ENCODE assay signal across 8 cellular contexts in genomic region chr14:23555533-23555881, GRCh38. TPM values are rescaled to one million over a fixed set of nuclear protein-coding genes. Genes with fewer than 3 reads are reported as not detected.
DNase-seq lines count a peak whose midpoint lies in the region; ATAC-seq and TF ChIP-seq lines count a peak whose summit lies in the region.

No MANE protein-coding gene starts in this region.

- H3K27me3 ChIP-seq in Panc1 (ENCODE audit: control insufficient read depth, insufficient read depth, low read length) (no peaks in the 10 kb centered on the region), esophagus muscularis mucosa (no peaks in the 10 kb centered on the region), prostate gland (replicated peaks; ENCODE audit: insufficient read depth) (no peaks in the 10 kb centered on the region)

- H3K4me3 ChIP-seq in GM12864 (ENCODE audit: low read depth, low read length), result peak overlapping the region; percentile 82
- peak overlapping the region; percentile 75 to 90 for H3K4me3 ChIP-seq in Panc1 (ENCODE audit: low read depth in 2 of 2, low read length in 2 of 2)
- H3K4me3 ChIP-seq in esophagus muscularis mucosa, result peak overlapping the region; percentile 73 to 92 (median 90)
- H3K4me3 ChIP-seq in prostate gland, result peak overlapping the region; percentile 71 to 84

- H3K9me3 ChIP-seq in Panc1 (ENCODE audit: control insufficient read depth, insufficient read depth, low read depth, low read length) (no peaks in the 10 kb centered on the region), esophagus muscularis mucosa (no peaks in the 10 kb centered on the region), prostate gland (no peaks in the 10 kb centered on the region)

- TF ChIP-seq EP300 in esophagus muscularis mucosa (IDR thresholded peaks at IDR 0.05), result no peak

- intact Hi-C loops in Panc1 (cut with micrococcal nuclease; ENCODE audit: unreplicated experiment) (loop anchor here (10.0 kb wide), 1 partner anchor 231 kb away; the partner anchor contains the start of gene PABPN1), esophagus muscularis mucosa (cut with DNase I) (loop anchor here (5.0 kb wide), 1 partner anchor 233 kb away; the partner anchor contains the start of gene PABPN1), prostate gland (cut with DNase I) (no loop called here)

- H3K27ac ChIP-seq in Panc1 (ENCODE audit: low read length) (peak overlapping the region; percentile 89; the same call in 1 of the 2 replicates), esophagus muscularis mucosa (replicated peaks in 1 of 4) (peak overlapping the region; percentile 93 to 98 (median 96)), prostate gland (peak overlapping the region; percentile 89 to 90)

- 6% methylated on average over 6 of the region's 14 CpGs for WGBS in esophagus muscularis mucosa
- 4% methylated on average over 7 of the region's 14 CpGs for WGBS in prostate gland

- in situ Hi-C loops in Panc1 (cut with HindIII; ENCODE audit: low pct_unique_long_range_greater_than_20kb, low sequenced_read_pairs), result no loop called here

- POLR2A ChIA-PET in Panc1 (lab: Charles Lee) (interaction anchor here (0.5 to 0.7 kb wide), 4 partner anchors 27 to 958 kb away, joined by 3 to 4 read pairs (median 4); partner anchors contain the start of gene ABHD4), GM10248 (lab: Yijun Ruan, JAX) (no interaction called here)

- CTCF ChIA-PET in Panc1 (lab: Charles Lee), result no interaction called here
- CTCF ChIA-PET in GM10248 (lab: Yijun Ruan, JAX), result interaction anchor here (1.0 to 15.7 kb wide), 3 partner anchors 13 to 75 kb away, joined by 4 to 497 read pairs (median 11); no protein-coding TSS in a partner anchor

- no peak for DNase-seq in GM12864 (ENCODE audit: low read depth)
- DNase-seq in Panc1 (ENCODE audit: low read depth, low spot score), result no peak
- no peak for DNase-seq in esophagus muscularis mucosa (ENCODE audit: extremely low spot score)
- DNase-seq in prostate gland (ENCODE audit: low spot score), result no peak
- no peak for DNase-seq in nucleus accumbens (lab: John Stamatoyannopoulos, UW)
- no peak for DNase-seq in EL
- no peak for DNase-seq in DMS53 treated with DMSO at 0.1 percent for 48 hours (lab: John Stamatoyannopoulos, UW; ENCODE audit: unreplicated experiment)
- no peak for DNase-seq in GM10248 (ENCODE audit: extremely low spot score)

- no peaks in the 10 kb centered on the region for H3K4me1 ChIP-seq in Panc1 (ENCODE audit: control insufficient read depth, insufficient read depth, low read length)
- peaks cover 25 to 47% (median 44%) of the 10 kb centered on the region in 4 donors for H3K4me1 ChIP-seq in esophagus muscularis mucosa
- H3K4me1 ChIP-seq in prostate gland (replicated peaks), result peaks cover 6% of the 10 kb centered on the region

- TF ChIP-seq CTCF in GM12864 (IDR thresholded peaks at IDR 0.05; ENCODE audit: low read depth, low read length, missing control alignments) (no peak), Panc1 (IDR thresholded peaks at IDR 0.05) (no peak), esophagus muscularis mucosa (IDR thresholded peaks at IDR 0.05) (no peak), prostate gland (IDR thresholded peaks at IDR 0.05) (no peak), GM10248 (IDR thresholded peaks at IDR 0.05; ENCODE audit: control extremely low read depth, extremely low read depth, low read depth, missing control alignments) (no peak)

- no TSS peak for BruUV-seq in Panc1 (replicated peaks; lab: Mats Ljungman, UMichigan)

- no peak for TF ChIP-seq POLR2A in esophagus muscularis mucosa (IDR thresholded peaks at IDR 0.05; ENCODE audit: low read depth)
- no peak for TF ChIP-seq POLR2A in prostate gland (IDR thresholded peaks at IDR 0.05)

- peak; percentile 29 for ATAC-seq in Panc1

- H3K36me3 ChIP-seq in Panc1 (ENCODE audit: control insufficient read depth, insufficient read depth, low read length) (peaks cover 8% of the 10 kb centered on the region; the same call in 1 of the 2 replicates), esophagus muscularis mucosa (peaks cover 0 to 23% (median 21%) of the 10 kb centered on the region in 4 donors), prostate gland (no peaks in the 10 kb centered on the region)

RNA-seq across cellular contexts. Expression of gene THTPA, which starts 0.6 kb away (rescaled TPM):
- total RNA-seq in Panc1 (2021; ENCODE audit: unreplicated experiment), result 13.3 TPM
- 5.1 TPM for polyA plus RNA-seq in Panc1 (2012; ENCODE audit: insufficient read length)
- total RNA-seq in esophagus muscularis mucosa, result 10 to 100 TPM; 18.3 to 20.0 (median 19.7) TPM
- 10 to 100 TPM; 22.5 to 45.4 TPM for total RNA-seq in prostate gland

RNA-seq across cellular contexts. Expression of gene ZFHX2, which starts 3.9 kb away (rescaled TPM):
- total RNA-seq in Panc1 (2021; ENCODE audit: unreplicated experiment) (2.4 TPM), esophagus muscularis mucosa (1 to 10 TPM in 3 of 4 donors, under 1 TPM in 1; 0.50 to 1.8 (median 1.2) TPM), prostate gland (1 to 10 TPM; 2.5 to 3.1 TPM)
- 4.5 TPM for polyA plus RNA-seq in Panc1 (2012; ENCODE audit: insufficient read length)

RNA-seq across cellular contexts. Expression of gene AP1G2, which starts 12.1 kb away (rescaled TPM):
- total RNA-seq in Panc1 (2021; ENCODE audit: unreplicated experiment) (61.6 TPM), esophagus muscularis mucosa (10 to 100 TPM; 15.9 to 30.2 (median 20.0) TPM), prostate gland (100 to 1,000 TPM in 1 of 2 donors, 10 to 100 TPM in 1; 95.3 to 134 TPM)
- polyA plus RNA-seq in Panc1 (2012; ENCODE audit: insufficient read length), result 42.1 TPM

RNA-seq across cellular contexts. Expression of gene JPH4, which starts 23.1 kb away (rescaled TPM):
- total RNA-seq in Panc1 (2021; ENCODE audit: unreplicated experiment) (0.05 TPM), esophagus muscularis mucosa (1 to 10 TPM in 3 of 4 donors, under 1 TPM in 1; 0.83 to 2.8 (median 2.0) TPM), prostate gland (10 to 100 TPM in 1 of 2 donors, 1 to 10 TPM in 1; 8.5 to 17.8 TPM)
- not detected for polyA plus RNA-seq in Panc1 (2012; ENCODE audit: insufficient read length)
